1 cellular context compared by ENCODE assay signal in genomic region chr7:151987748-151988529, GRCh38.
TF ChIP-seq lines count a peak whose summit lies in the region.

No MANE protein-coding gene starts in this region.

TF ChIP-seq in K562, 482 proteins besides CTCF, POLR2A, EP300 and RAD21 (continued from another document):
- no peak for TF ChIP-seq ZBTB49 (CRISPR knock-in tag; IDR thresholded peaks at IDR 0.05; ENCODE audit: borderline replicate concordance)
- no peak for TF ChIP-seq CCNT2 (IDR thresholded peaks at IDR 0.05; ENCODE audit: borderline replicate concordance, extremely low read depth, insufficient read length, low read depth, low read length)
- TF ChIP-seq ARID4B (CRISPR knock-in tag; IDR thresholded peaks at IDR 0.05) = no peak
- TF ChIP-seq KDM1A (IDR thresholded peaks at IDR 0.05) = no peak
